ENCODE assay signal across 13 cellular contexts in genomic region chr10:4243169-4243568, GRCh38.
DNase-seq lines count a peak whose midpoint lies in the region; ATAC-seq and TF ChIP-seq lines count a peak whose summit lies in the region.
"Had no signal": no experiment of that assay in that cellular context is flagged by ENCODE, and none has a peak within 500 bp of the region (broad histone marks: within the 10 kb centered on the region; RNA-seq: fewer than 3 reads in every experiment).

No MANE protein-coding gene starts in this region.

- no peaks in the 10 kb centered on the region for H3K9me3 ChIP-seq in ascending aorta
- H3K9me3 ChIP-seq in hepatocyte (ENCODE audit: low read depth) = no peaks in the 10 kb centered on the region
- no peaks in the 10 kb centered on the region for H3K9me3 ChIP-seq in skeletal muscle tissue (ENCODE audit: control insufficient read depth in 3 of 3, low read length in 3 of 3)
- H3K9me3 ChIP-seq: neutrophil had no signal

- H3K4me3 ChIP-seq in ascending aorta (peak overlapping the region; percentile 53 to 61), hepatocyte (no peak overlapping the region), skeletal muscle tissue (ENCODE audit: low read length in 3 of 3) (peak overlapping the region; percentile 32 to 67 (median 52))

- WGBS in hepatocyte (ENCODE audit: low lambda C conversion rate, missing lambda C conversion rate) = 80% methylated on average over 6 of the region's 6 CpGs

- H3K27ac ChIP-seq in ascending aorta (peak overlapping the region; percentile 87 to 94), hepatocyte (peak overlapping the region; percentile 90), skeletal muscle tissue (ENCODE audit: low read depth, low read length) (peak overlapping the region; percentile 85)
- H3K27ac ChIP-seq: neutrophil had no signal

- no peaks in the 10 kb centered on the region for H3K79me2 ChIP-seq in hepatocyte

- H3K27me3 ChIP-seq in ascending aorta (no peaks in the 10 kb centered on the region), hepatocyte (no peaks in the 10 kb centered on the region), skeletal muscle tissue (ENCODE audit: control insufficient read depth in 3 of 3, insufficient read depth in 3 of 3, low read length in 3 of 3) (no peaks in the 10 kb centered on the region)
- H3K27me3 ChIP-seq: neutrophil had no signal

- peaks cover 0 to 7% of the 10 kb centered on the region in 2 donors for H3K36me3 ChIP-seq in ascending aorta
- H3K36me3 ChIP-seq in hepatocyte (replicated peaks; ENCODE audit: insufficient read depth, low read depth) = no peaks in the 10 kb centered on the region
- H3K36me3 ChIP-seq in skeletal muscle tissue (ENCODE audit: control insufficient read depth in 3 of 3, insufficient read depth in 3 of 3, low read length in 3 of 3) = no peaks in the 10 kb centered on the region
- H3K36me3 ChIP-seq: neutrophil had no signal

- H2AFZ ChIP-seq in hepatocyte = no peak overlapping the region

- peak overlapping the region; percentile 44 for H3K4me2 ChIP-seq in hepatocyte

- no peaks in the 10 kb centered on the region for H4K20me1 ChIP-seq in hepatocyte (ENCODE audit: insufficient read depth, poor library complexity, severe bottlenecking)

- H3K9ac ChIP-seq in skeletal muscle tissue (ENCODE audit: low read depth in 1 of 3, low read length in 3 of 3) = peak overlapping the region; percentile 54 to 76 (median 64)

- peak; percentile 25 for DNase-seq in HCEC 1CT
- no peak for DNase-seq in ascending aorta (ENCODE audit: low spot score in 2 of 2)
- DNase-seq in hepatocyte (ENCODE audit: low spot score) = no peak
- DNase-seq in erythroblast (lab: John Stamatoyannopoulos, UW) = no peak
- DNase-seq in iPS-NIHi11 (ENCODE audit: low spot score) = no peak
- DNase-seq: activated naive CD4-positive, alpha-beta T cell; CD4-positive, CD25-positive, alpha-beta regulatory T cell; effector memory CD4-positive, alpha-beta T cell; NCI-H524 had no signal

- no peaks in the 10 kb centered on the region for H3K9me2 ChIP-seq in hepatocyte (replicated peaks; ENCODE audit: insufficient read depth)

- ATAC-seq in HG03039 (IDR thresholded peaks at IDR 0.05; ENCODE audit: unreplicated experiment) (no peak), GM21447 (IDR thresholded peaks at IDR 0.05; ENCODE audit: unreplicated experiment) (no peak)

- intact Hi-C loops in ascending aorta (cut with DNase I) = loop anchor here (2.0 to 5.0 kb wide), 12 partner anchors 102 to 1016 kb away; no protein-coding TSS in a partner anchor

- H3K4me1 ChIP-seq in ascending aorta (peaks cover 3 to 25% of the 10 kb centered on the region in 2 donors), hepatocyte (ENCODE audit: insufficient read depth) (peaks cover 13% of the 10 kb centered on the region), skeletal muscle tissue (ENCODE audit: control insufficient read depth in 3 of 3, insufficient read depth in 3 of 3, low read length in 3 of 3) (peaks cover 6 to 25% (median 15%) of the 10 kb centered on the region in 3 donors)

- TF ChIP-seq POLR2A in erythroblast (IDR thresholded peaks at IDR 0.05; ENCODE audit: low read length) = no peak

- TF ChIP-seq CTCF in ascending aorta (IDR thresholded peaks at IDR 0.05) = no peak
- no peak for TF ChIP-seq CTCF in hepatocyte (IDR thresholded peaks at IDR 0.05; ENCODE audit: poor library complexity)
